In the genomic region with DNA sequence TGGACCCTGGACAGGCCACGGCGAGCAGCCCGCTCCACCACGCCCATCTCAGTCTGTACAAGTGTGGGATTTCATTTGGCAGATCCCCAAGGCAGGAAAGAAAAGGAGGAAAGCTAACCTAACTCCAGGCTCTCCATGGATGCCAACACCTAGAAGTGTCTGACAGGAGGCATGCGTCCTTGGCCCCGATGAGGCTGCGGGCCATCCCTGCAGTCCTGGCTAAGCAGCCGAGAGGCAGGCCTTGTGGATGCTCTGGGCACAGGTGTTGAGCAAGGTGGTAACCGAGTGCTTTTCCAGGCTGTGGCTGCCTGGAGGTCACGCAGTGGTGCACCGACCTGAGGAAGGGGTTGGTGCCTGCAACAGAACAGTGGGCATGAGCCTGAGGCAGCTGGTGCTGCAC, we compare ENCODE assay signal across 5 cellular contexts. TPM values are rescaled to one million over a fixed set of nuclear protein-coding genes. Genes with fewer than 3 reads are reported as not detected.
"Had no signal": no experiment of that assay in that cellular context is flagged by ENCODE, and none has a peak within 500 bp of the region (broad histone marks: within the 10 kb centered on the region; RNA-seq: fewer than 3 reads in every experiment).

No MANE protein-coding gene starts in this region.

RNA-seq across cellular contexts. Expression of a gene that starts 59.0 kb away (rescaled TPM):
- total RNA-seq: K562, M059J, PC-3, SJSA1 had no signal
- polyA plus RNA-seq: K562, SK-N-SH had no signal
